In the genomic region with DNA sequence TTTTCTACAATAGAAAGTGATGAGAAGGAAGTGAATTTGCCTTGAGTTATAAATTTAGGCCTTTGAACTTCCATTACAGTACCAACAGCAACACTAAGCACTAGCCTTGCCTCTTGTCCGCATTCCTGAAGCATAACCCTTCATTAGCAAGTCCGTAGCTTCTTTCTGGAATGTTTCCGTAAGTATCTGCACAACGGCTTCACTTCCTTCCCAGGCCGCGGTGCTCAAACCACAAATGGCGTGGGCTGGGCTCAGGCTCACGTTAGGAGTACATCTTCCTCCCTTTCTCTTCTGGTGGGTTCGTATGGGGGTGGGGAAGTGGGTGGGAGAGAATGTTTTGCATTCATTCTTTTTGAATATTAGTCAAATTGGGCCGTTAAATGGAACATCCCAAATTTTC, we compare ENCODE assay signal across 1 cellular context.
TF ChIP-seq lines count a peak whose summit lies in the region.

No MANE protein-coding gene starts in this region.

TF ChIP-seq in GM23338, 12 proteins besides CTCF, POLR2A, EP300 and RAD21 (continued from another document):
- TF ChIP-seq, protein P1, sequence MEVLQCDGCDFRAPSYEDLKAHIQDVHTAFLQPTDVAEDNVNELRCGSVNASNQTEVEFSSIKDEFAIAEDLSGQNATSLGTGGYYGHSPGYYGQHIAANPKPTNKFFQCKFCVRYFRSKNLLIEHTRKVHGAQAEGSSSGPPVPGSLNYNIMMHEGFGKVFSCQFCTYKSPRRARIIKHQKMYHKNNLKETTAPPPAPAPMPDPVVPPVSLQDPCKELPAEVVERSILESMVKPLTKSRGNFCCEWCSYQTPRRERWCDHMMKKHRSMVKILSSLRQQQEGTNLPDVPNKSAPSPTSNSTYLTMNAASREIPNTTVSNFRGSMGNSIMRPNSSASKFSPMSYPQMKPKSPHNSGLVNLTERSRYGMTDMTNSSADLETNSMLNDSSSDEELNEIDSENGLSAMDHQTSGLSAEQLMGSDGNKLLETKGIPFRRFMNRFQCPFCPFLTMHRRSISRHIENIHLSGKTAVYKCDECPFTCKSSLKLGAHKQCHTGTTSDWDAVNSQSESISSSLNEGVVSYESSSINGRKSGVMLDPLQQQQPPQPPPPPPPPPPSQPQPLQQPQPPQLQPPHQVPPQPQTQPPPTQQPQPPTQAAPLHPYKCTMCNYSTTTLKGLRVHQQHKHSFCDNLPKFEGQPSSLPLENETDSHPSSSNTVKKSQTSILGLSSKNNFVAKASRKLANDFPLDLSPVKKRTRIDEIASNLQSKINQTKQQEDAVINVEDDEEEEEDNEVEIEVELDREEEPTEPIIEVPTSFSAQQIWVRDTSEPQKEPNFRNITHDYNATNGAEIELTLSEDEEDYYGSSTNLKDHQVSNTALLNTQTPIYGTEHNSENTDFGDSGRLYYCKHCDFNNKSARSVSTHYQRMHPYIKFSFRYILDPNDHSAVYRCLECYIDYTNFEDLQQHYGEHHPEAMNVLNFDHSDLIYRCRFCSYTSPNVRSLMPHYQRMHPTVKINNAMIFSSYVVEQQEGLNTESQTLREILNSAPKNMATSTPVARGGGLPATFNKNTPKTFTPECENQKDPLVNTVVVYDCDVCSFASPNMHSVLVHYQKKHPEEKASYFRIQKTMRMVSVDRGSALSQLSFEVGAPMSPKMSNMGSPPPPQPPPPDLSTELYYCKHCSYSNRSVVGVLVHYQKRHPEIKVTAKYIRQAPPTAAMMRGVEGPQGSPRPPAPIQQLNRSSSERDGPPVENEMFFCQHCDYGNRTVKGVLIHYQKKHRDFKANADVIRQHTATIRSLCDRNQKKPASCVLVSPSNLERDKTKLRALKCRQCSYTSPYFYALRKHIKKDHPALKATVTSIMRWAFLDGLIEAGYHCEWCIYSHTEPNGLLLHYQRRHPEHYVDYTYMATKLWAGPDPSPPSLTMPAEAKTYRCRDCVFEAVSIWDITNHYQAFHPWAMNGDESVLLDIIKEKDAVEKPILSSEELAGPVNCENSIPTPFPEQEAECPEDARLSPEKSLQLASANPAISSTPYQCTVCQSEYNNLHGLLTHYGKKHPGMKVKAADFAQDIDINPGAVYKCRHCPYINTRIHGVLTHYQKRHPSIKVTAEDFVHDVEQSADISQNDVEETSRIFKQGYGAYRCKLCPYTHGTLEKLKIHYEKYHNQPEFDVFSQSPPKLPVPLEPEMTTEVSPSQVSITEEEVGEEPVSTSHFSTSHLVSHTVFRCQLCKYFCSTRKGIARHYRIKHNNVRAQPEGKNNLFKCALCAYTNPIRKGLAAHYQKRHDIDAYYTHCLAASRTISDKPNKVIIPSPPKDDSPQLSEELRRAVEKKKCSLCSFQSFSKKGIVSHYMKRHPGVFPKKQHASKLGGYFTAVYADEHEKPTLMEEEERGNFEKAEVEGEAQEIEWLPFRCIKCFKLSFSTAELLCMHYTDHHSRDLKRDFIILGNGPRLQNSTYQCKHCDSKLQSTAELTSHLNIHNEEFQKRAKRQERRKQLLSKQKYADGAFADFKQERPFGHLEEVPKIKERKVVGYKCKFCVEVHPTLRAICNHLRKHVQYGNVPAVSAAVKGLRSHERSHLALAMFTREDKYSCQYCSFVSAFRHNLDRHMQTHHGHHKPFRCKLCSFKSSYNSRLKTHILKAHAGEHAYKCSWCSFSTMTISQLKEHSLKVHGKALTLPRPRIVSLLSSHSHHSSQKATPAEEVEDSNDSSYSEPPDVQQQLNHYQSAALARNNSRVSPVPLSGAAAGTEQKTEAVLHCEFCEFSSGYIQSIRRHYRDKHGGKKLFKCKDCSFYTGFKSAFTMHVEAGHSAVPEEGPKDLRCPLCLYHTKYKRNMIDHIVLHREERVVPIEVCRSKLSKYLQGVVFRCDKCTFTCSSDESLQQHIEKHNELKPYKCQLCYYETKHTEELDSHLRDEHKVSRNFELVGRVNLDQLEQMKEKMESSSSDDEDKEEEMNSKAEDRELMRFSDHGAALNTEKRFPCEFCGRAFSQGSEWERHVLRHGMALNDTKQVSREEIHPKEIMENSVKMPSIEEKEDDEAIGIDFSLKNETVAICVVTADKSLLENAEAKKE (CRISPR knock-in tag; IDR thresholded peaks at IDR 0.05) = no peak
- TF ChIP-seq STAT1 (IDR thresholded peaks at IDR 0.05; ENCODE audit: unreplicated experiment) = no peak
- no peak for TF ChIP-seq ZNF114 (CRISPR knock-in tag; IDR thresholded peaks at IDR 0.05)
- no peak for TF ChIP-seq EZH2phosphoT487 (IDR thresholded peaks at IDR 0.05; ENCODE audit: unreplicated experiment)
- TF ChIP-seq POLR2AphosphoS5 (IDR thresholded peaks at IDR 0.05; ENCODE audit: low read depth) = no peak
- no peak for TF ChIP-seq NANOG (IDR thresholded peaks at IDR 0.05; ENCODE audit: borderline replicate concordance)
- TF ChIP-seq, protein P2, sequence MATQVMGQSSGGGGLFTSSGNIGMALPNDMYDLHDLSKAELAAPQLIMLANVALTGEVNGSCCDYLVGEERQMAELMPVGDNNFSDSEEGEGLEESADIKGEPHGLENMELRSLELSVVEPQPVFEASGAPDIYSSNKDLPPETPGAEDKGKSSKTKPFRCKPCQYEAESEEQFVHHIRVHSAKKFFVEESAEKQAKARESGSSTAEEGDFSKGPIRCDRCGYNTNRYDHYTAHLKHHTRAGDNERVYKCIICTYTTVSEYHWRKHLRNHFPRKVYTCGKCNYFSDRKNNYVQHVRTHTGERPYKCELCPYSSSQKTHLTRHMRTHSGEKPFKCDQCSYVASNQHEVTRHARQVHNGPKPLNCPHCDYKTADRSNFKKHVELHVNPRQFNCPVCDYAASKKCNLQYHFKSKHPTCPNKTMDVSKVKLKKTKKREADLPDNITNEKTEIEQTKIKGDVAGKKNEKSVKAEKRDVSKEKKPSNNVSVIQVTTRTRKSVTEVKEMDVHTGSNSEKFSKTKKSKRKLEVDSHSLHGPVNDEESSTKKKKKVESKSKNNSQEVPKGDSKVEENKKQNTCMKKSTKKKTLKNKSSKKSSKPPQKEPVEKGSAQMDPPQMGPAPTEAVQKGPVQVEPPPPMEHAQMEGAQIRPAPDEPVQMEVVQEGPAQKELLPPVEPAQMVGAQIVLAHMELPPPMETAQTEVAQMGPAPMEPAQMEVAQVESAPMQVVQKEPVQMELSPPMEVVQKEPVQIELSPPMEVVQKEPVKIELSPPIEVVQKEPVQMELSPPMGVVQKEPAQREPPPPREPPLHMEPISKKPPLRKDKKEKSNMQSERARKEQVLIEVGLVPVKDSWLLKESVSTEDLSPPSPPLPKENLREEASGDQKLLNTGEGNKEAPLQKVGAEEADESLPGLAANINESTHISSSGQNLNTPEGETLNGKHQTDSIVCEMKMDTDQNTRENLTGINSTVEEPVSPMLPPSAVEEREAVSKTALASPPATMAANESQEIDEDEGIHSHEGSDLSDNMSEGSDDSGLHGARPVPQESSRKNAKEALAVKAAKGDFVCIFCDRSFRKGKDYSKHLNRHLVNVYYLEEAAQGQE (IDR thresholded peaks at IDR 0.05; ENCODE audit: unreplicated experiment) = no peak
